8 cellular contexts compared by ENCODE assay signal in the genomic region with DNA sequence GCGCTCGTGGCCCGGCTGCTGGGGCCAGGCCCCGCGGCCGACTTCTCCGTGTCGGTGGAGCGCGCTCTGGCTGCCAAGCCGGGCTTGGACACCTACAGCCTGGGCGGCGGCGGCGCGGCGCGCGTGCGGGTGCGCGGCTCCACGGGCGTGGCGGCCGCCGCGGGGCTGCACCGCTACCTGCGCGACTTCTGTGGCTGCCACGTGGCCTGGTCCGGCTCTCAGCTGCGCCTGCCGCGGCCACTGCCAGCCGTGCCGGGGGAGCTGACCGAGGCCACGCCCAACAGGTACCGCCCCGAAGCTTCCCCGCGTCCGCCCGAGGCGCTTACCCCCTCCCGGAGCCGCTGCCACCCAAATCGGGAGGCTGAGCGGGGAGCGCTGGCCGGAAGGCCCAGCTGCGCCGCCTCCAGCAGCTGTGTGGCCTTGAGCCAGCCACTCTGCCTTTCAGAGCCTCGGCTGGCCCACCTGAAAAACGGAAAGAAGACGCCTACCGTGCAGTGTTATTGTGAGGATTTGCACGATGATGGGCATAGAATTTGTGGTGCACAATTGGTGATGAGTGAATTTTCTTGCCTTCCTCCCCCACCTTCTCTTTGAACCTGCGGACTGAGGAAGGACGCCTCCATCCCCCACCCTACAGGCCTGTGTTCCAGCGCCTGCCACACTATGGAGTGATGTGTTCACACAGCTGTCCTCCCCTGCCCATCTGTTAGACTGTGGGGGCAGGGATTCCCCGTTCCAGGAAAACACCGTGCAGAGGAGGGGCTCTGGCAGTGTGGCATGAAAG. TPM values are rescaled to one million over a fixed set of nuclear protein-coding genes. Genes with fewer than 3 reads are reported as not detected.
DNase-seq lines count a peak whose midpoint lies in the region; ATAC-seq and TF ChIP-seq lines count a peak whose summit lies in the region.

No MANE protein-coding gene starts in this region.

- peak overlapping the region; percentile 90 for H2AFZ ChIP-seq in parathyroid adenoma

- no peaks in the 10 kb centered on the region for H3K79me2 ChIP-seq in parathyroid adenoma

- TF ChIP-seq CTCF in GM06990 (IDR thresholded peaks at IDR 0.05; ENCODE audit: insufficient read depth, low read length, poor library complexity, severe bottlenecking) = no peak
- peak in 3 of 12 donors; percentile 14 to 20 (median 20) for TF ChIP-seq CTCF in heart left ventricle (IDR thresholded peaks at IDR 0.05)
- no peak for TF ChIP-seq CTCF in parathyroid adenoma (IDR thresholded peaks at IDR 0.05)

- H3K36me3 ChIP-seq in GM06990 (ENCODE audit: control insufficient read depth, insufficient read depth, low read length) (peaks cover 11% of the 10 kb centered on the region), heart left ventricle (peaks cover 0 to 34% (median 27%) of the 10 kb centered on the region in 9 donors), parathyroid adenoma (ENCODE audit: control insufficient read depth, insufficient read depth, low read length) (no peaks in the 10 kb centered on the region)

- WGBS in heart left ventricle, 4 donors = 1 to 2% (median 1%) methylated on average over 18 to 65 of the region's 65 CpGs

- H3K27ac ChIP-seq in heart left ventricle (peak overlapping the region; percentile 28 to 97 (median 86)), parathyroid adenoma (peak overlapping the region; percentile 75)

- H3K4me3 ChIP-seq in GM06990 (replicated peaks; ENCODE audit: low read depth, low read length) = peak overlapping the region; percentile 69
- peak overlapping the region; percentile 26 to 81 (median 72) for H3K4me3 ChIP-seq in heart left ventricle
- peak overlapping the region; percentile 61 for H3K4me3 ChIP-seq in parathyroid adenoma (ENCODE audit: low read depth, low read length)

- no peaks in the 10 kb centered on the region for H3K9me3 ChIP-seq in heart left ventricle
- no peaks in the 10 kb centered on the region for H3K9me3 ChIP-seq in parathyroid adenoma (ENCODE audit: control insufficient read depth, low read length)

- ATAC-seq in activated naive CD8-positive, alpha-beta T cell treated with anti-CD3 and anti-CD28 coated beads, Interleukin-2, amount 10 ng/mL, durations not matched to agents 7 days and 5 days (ENCODE audit: low read depth) = peak; percentile 68
- peak; percentile 38 to 80 (median 69) for ATAC-seq in heart left ventricle

- peaks cover 2% of the 10 kb centered on the region for H3K27me3 Mint-ChIP-seq in activated naive CD8-positive, alpha-beta T cell treated with anti-CD3 and anti-CD28 coated beads, Interleukin-2, amount 10 ng/mL, durations not matched to agents 7 days and 5 days

- peaks cover 9 to 34% (median 20%) of the 10 kb centered on the region in 12 donors for H3K4me1 ChIP-seq in heart left ventricle
- peaks cover 4% of the 10 kb centered on the region for H3K4me1 ChIP-seq in parathyroid adenoma

- H3K9me3 Mint-ChIP-seq in activated naive CD8-positive, alpha-beta T cell treated with anti-CD3 and anti-CD28 coated beads, Interleukin-2, amount 10 ng/mL, durations not matched to agents 7 days and 5 days = no peaks in the 10 kb centered on the region

- no peak for TF ChIP-seq POLR2A in heart left ventricle (IDR thresholded peaks at IDR 0.05)

- H3K4me1 Mint-ChIP-seq in activated naive CD8-positive, alpha-beta T cell treated with anti-CD3 and anti-CD28 coated beads, Interleukin-2, amount 10 ng/mL, durations not matched to agents 7 days and 5 days = peaks cover 37% of the 10 kb centered on the region

- H3K9ac ChIP-seq in parathyroid adenoma = no peak overlapping the region

- H3K27ac Mint-ChIP-seq in activated naive CD8-positive, alpha-beta T cell treated with anti-CD3 and anti-CD28 coated beads, Interleukin-2, amount 10 ng/mL, durations not matched to agents 7 days and 5 days = peak overlapping the region; percentile 73

- H3K36me3 Mint-ChIP-seq in activated naive CD8-positive, alpha-beta T cell treated with anti-CD3 and anti-CD28 coated beads, Interleukin-2, amount 10 ng/mL, durations not matched to agents 7 days and 5 days = peaks cover 11% of the 10 kb centered on the region

- DNase-seq in GM06990 (ENCODE audit: extremely low read depth, insufficient read length) (peak; percentile 88), HCEC 1CT (peak; percentile 89), M059J (ENCODE audit: low read depth) (peak; percentile 76), SKM-1 (lab: John Stamatoyannopoulos, UW; ENCODE audit: unreplicated experiment) (peak; percentile 30), heart left ventricle (peak; percentile 81 to 94 (median 90)), ureter (ENCODE audit: low spot score) (peak; percentile 88)
- peak; percentile 84 for DNase-seq in activated naive CD8-positive, alpha-beta T cell treated with anti-CD3 and anti-CD28 coated beads, Interleukin-2, amount 10 ng/mL, durations not matched to agents 7 days and 5 days

- peak overlapping the region; percentile 88 for H3K4me3 Mint-ChIP-seq in activated naive CD8-positive, alpha-beta T cell treated with anti-CD3 and anti-CD28 coated beads, Interleukin-2, amount 10 ng/mL, durations not matched to agents 7 days and 5 days

- peak overlapping the region; percentile 70 for H3K4me2 ChIP-seq in parathyroid adenoma (ENCODE audit: low read length)

- POLR2A ChIA-PET in activated naive CD8-positive, alpha-beta T cell treated with anti-CD3 and anti-CD28 coated beads, Interleukin-2, amount 10 ng/mL, durations not matched to agents 7 days and 5 days (lab: Charles Lee) = interaction anchor here (0.5 to 2.8 kb wide), 15 partner anchors 9 to 824 kb away, joined by 3 to 17 read pairs (median 5); a partner anchor contains a TSS

- H3K27me3 ChIP-seq in GM06990 (replicated peaks; ENCODE audit: control insufficient read depth, insufficient read depth, low read length) (no peaks in the 10 kb centered on the region), heart left ventricle (no peaks in the 10 kb centered on the region), parathyroid adenoma (ENCODE audit: control insufficient read depth, insufficient read depth, low read length) (no peaks in the 10 kb centered on the region)

- intact Hi-C loops in heart left ventricle (cut with DNase I) = no loop called here

RNA-seq across cellular contexts. Expression of a gene that starts 0.5 kb away (rescaled TPM):
- 19.3 and 27.8 TPM in 2 replicates for total RNA-seq in M059J (2014; rRNA removed; shearing (Covaris generic))
- total RNA-seq in activated naive CD8-positive, alpha-beta T cell treated with anti-CD3 and anti-CD28 coated beads, Interleukin-2, amount 10 ng/mL, durations not matched to agents 7 days and 5 days = 10 to 100 TPM; 22.9 to 23.9 TPM
- 10 to 100 TPM in 8 of 9 donors, 1 to 10 TPM in 1; 8.4 to 22.0 (median 12.5) TPM for total RNA-seq in heart left ventricle
- polyA plus RNA-seq in heart left ventricle = 10 to 100 TPM; 10.4 to 19.1 TPM
- 33.1 TPM for total RNA-seq in ureter

RNA-seq across cellular contexts. Expression of a gene that starts 16.2 kb away (rescaled TPM):
- total RNA-seq in M059J (2014; rRNA removed; shearing (Covaris generic)) = 0.54 TPM in 1 of 2 replicates, not detected in the other
- total RNA-seq in activated naive CD8-positive, alpha-beta T cell treated with anti-CD3 and anti-CD28 coated beads, Interleukin-2, amount 10 ng/mL, durations not matched to agents 7 days and 5 days = 1 to 10 TPM; 1.2 TPM
- total RNA-seq in heart left ventricle = 1 to 10 TPM in 3 of 9 donors, under 1 TPM in 5, not detected in 1; 0.32 to 1.7 (median 0.97) TPM
- polyA plus RNA-seq in heart left ventricle = 1 to 10 TPM; 1.2 to 1.8 TPM
- total RNA-seq in ureter = 3.6 TPM

RNA-seq across cellular contexts. Expression of a gene that starts 25.4 kb away (rescaled TPM):
- 31.3 and 33.0 TPM in 2 replicates for total RNA-seq in M059J (2014; rRNA removed; shearing (Covaris generic))
- 10 to 100 TPM; 83.3 to 98.1 TPM for total RNA-seq in activated naive CD8-positive, alpha-beta T cell treated with anti-CD3 and anti-CD28 coated beads, Interleukin-2, amount 10 ng/mL, durations not matched to agents 7 days and 5 days
- 10 to 100 TPM; 24.3 to 50.4 (median 33.2) TPM for total RNA-seq in heart left ventricle
- 10 to 100 TPM; 37.5 to 59.1 TPM for polyA plus RNA-seq in heart left ventricle
- 77.0 TPM for total RNA-seq in ureter

RNA-seq across cellular contexts. Expression of a gene that starts 30.3 kb away (rescaled TPM):
- total RNA-seq in M059J (2014; rRNA removed; shearing (Covaris generic)) = 39.1 and 42.6 TPM in 2 replicates
- total RNA-seq in activated naive CD8-positive, alpha-beta T cell treated with anti-CD3 and anti-CD28 coated beads, Interleukin-2, amount 10 ng/mL, durations not matched to agents 7 days and 5 days = 10 to 100 TPM; 62.9 to 64.9 TPM
- total RNA-seq in heart left ventricle (10 to 100 TPM; 48.1 to 76.2 (median 57.9) TPM), ureter (53.8 TPM)
- polyA plus RNA-seq in heart left ventricle = 10 to 100 TPM; 53.1 to 71.7 TPM

RNA-seq across cellular contexts. Expression of a gene that starts 41.0 kb away (rescaled TPM):
- 16.0 and 23.2 TPM in 2 replicates for total RNA-seq in M059J (2014; rRNA removed; shearing (Covaris generic))
- total RNA-seq in activated naive CD8-positive, alpha-beta T cell treated with anti-CD3 and anti-CD28 coated beads, Interleukin-2, amount 10 ng/mL, durations not matched to agents 7 days and 5 days = 10 to 100 TPM; 15.9 to 16.9 TPM
- total RNA-seq in heart left ventricle = 1 to 10 TPM in 7 of 9 donors, under 1 TPM in 2; 0.71 to 4.1 (median 2.0) TPM
- polyA plus RNA-seq in heart left ventricle = 1 to 10 TPM; 2.1 to 2.9 TPM
- 4.3 TPM for total RNA-seq in ureter

Comparison
In these comparisons a context has a peak if more than half of its experiments do, and no peak if none do; other contexts are left out.
1. Peak in every context shown above with its lines: DNase-seq, ATAC-seq, H3K4me3 ChIP-seq and H3K27ac ChIP-seq.
2. DNase-seq: peak in every context shown above with its lines; median percentile 90 in heart left ventricle; 89 in HCEC 1CT; 88 in GM06990; 88 in ureter; 84 in activated naive CD8-positive, alpha-beta T cell treated with anti-CD3 and anti-CD28 coated beads, Interleukin-2, amount 10 ng/mL, durations not matched to agents 7 days and 5 days; 76 in M059J; 30 in SKM-1.